In genomic region chr2:132729572-132729971, GRCh38 we compare ENCODE assay signal across 25 cellular contexts. TPM values are rescaled to one million over a fixed set of nuclear protein-coding genes. Genes with fewer than 3 reads are reported as not detected.
"Had no signal": no experiment of that assay in that cellular context is flagged by ENCODE, and none has a peak within 500 bp of the region (broad histone marks: within the 10 kb centered on the region; RNA-seq: fewer than 3 reads in every experiment).

No MANE protein-coding gene starts in this region.

- ATAC-seq: Panc1, PC-3, Right ventricle myocardium inferior had no signal

- DNase-seq: KBM-7; MV-4-11; NCI-H1048; NCI-H146; NCI-H1694 treated with DMSO at 0.1 percent for 48 hours; NCI-H1930; NCI-H2107; NCI-H2171 treated with DMSO at 0.1 percent for 48 hours; NCI-H226; NCI-H446; NCI-H510A; NCI-H524 treated with DMSO at 0.1 percent for 48 hours; NCI-H69; NK-92 treated with Interleukin-12 subunit alpha and Interleukin-12 subunit beta, amount 100 ng/mL, for 24 hours; PC-3; SHP77 treated with DMSO at 0.1 percent for 48 hours; T-helper 2 cell had no signal

- H3K27ac ChIP-seq: SJSA1, SK-N-MC had no signal

RNA-seq across cellular contexts. Expression of gene LYPD1, which starts 59.6 kb away (rescaled TPM):
- total RNA-seq: HT-29; LHCN-M2; MCF 10A; Right ventricle myocardium inferior; T-helper 1 cell treated with Interleukin-12 subunit alpha and Interleukin-12 subunit beta and Interleukin-4 antibody, amounts not matched to agents 30 ng/mL and 1 ng/mL, for 36 hours had no signal
